In the genomic region with DNA sequence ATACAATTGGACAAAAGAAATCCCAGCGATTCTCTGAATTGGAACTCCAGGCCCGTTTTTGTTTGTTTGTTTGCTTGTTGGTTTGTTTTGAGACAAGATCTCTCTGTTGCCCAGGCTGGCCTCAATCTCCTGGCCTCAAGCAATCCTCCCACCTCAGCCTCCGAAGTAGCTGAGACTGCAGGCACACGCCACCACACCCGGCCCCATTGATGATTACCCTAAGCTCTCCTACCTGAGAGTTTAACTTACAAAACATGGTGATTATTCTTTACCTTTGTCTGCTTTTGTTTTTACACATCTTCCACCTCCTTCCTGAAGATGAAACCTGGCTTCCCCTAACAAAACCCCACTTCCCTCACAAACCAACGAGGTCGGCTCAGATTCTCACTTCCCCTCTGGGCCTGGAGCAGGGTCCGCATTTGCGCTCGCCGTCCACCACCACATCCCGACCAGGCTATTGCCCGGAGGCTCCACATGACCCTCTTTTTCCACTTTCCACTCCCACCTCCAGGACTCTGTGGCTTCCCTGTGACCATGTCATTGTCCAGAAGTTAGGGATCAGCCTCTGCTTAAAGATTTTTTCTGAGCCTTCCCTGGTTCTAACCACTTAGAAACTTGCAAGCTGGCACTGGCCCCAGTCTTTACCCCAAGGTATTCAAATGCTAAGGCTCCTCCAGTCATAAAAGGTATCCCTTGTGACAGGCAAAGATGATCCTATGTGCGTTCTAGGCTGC, we compare ENCODE assay signal across 1 cellular context.
TF ChIP-seq lines count a peak whose summit lies in the region.

No MANE protein-coding gene starts in this region.

TF ChIP-seq in GM12878, 131 proteins besides CTCF, POLR2A, EP300 and RAD21 (continued from another document and continues in another):
- TF ChIP-seq, protein P1, sequence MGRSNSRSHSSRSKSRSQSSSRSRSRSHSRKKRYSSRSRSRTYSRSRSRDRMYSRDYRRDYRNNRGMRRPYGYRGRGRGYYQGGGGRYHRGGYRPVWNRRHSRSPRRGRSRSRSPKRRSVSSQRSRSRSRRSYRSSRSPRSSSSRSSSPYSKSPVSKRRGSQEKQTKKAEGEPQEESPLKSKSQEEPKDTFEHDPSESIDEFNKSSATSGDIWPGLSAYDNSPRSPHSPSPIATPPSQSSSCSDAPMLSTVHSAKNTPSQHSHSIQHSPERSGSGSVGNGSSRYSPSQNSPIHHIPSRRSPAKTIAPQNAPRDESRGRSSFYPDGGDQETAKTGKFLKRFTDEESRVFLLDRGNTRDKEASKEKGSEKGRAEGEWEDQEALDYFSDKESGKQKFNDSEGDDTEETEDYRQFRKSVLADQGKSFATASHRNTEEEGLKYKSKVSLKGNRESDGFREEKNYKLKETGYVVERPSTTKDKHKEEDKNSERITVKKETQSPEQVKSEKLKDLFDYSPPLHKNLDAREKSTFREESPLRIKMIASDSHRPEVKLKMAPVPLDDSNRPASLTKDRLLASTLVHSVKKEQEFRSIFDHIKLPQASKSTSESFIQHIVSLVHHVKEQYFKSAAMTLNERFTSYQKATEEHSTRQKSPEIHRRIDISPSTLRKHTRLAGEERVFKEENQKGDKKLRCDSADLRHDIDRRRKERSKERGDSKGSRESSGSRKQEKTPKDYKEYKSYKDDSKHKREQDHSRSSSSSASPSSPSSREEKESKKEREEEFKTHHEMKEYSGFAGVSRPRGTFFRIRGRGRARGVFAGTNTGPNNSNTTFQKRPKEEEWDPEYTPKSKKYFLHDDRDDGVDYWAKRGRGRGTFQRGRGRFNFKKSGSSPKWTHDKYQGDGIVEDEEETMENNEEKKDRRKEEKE (IDR thresholded peaks at IDR 0.05): no peak
- TF ChIP-seq, protein P2, sequence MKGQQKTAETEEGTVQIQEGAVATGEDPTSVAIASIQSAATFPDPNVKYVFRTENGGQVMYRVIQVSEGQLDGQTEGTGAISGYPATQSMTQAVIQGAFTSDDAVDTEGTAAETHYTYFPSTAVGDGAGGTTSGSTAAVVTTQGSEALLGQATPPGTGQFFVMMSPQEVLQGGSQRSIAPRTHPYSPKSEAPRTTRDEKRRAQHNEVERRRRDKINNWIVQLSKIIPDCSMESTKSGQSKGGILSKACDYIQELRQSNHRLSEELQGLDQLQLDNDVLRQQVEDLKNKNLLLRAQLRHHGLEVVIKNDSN (IDR thresholded peaks at IDR 0.05; ENCODE audit: borderline replicate concordance, extremely low read length, insufficient read depth, low read depth, low read length): no peak
- TF ChIP-seq, protein P3, sequence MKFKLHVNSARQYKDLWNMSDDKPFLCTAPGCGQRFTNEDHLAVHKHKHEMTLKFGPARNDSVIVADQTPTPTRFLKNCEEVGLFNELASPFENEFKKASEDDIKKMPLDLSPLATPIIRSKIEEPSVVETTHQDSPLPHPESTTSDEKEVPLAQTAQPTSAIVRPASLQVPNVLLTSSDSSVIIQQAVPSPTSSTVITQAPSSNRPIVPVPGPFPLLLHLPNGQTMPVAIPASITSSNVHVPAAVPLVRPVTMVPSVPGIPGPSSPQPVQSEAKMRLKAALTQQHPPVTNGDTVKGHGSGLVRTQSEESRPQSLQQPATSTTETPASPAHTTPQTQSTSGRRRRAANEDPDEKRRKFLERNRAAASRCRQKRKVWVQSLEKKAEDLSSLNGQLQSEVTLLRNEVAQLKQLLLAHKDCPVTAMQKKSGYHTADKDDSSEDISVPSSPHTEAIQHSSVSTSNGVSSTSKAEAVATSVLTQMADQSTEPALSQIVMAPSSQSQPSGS (IDR thresholded peaks at IDR 0.05; ENCODE audit: low read length): no peak
- TF ChIP-seq SUZ12 (IDR thresholded peaks at IDR 0.05; ENCODE audit: unreplicated experiment): no peak
- TF ChIP-seq, protein P4, sequence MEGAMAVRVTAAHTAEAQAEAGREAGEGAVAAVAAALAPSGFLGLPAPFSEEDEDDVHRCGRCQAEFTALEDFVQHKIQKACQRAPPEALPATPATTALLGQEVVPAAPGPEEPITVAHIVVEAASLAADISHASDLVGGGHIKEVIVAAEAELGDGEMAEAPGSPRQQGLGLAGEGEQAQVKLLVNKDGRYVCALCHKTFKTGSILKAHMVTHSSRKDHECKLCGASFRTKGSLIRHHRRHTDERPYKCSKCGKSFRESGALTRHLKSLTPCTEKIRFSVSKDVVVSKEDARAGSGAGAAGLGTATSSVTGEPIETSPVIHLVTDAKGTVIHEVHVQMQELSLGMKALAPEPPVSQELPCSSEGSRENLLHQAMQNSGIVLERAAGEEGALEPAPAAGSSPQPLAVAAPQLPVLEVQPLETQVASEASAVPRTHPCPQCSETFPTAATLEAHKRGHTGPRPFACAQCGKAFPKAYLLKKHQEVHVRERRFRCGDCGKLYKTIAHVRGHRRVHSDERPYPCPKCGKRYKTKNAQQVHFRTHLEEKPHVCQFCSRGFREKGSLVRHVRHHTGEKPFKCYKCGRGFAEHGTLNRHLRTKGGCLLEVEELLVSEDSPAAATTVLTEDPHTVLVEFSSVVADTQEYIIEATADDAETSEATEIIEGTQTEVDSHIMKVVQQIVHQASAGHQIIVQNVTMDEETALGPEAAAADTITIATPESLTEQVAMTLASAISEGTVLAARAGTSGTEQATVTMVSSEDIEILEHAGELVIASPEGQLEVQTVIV (IDR thresholded peaks at IDR 0.05; ENCODE audit: borderline replicate concordance, partially characterized antibody): no peak
- TF ChIP-seq, protein P5, sequence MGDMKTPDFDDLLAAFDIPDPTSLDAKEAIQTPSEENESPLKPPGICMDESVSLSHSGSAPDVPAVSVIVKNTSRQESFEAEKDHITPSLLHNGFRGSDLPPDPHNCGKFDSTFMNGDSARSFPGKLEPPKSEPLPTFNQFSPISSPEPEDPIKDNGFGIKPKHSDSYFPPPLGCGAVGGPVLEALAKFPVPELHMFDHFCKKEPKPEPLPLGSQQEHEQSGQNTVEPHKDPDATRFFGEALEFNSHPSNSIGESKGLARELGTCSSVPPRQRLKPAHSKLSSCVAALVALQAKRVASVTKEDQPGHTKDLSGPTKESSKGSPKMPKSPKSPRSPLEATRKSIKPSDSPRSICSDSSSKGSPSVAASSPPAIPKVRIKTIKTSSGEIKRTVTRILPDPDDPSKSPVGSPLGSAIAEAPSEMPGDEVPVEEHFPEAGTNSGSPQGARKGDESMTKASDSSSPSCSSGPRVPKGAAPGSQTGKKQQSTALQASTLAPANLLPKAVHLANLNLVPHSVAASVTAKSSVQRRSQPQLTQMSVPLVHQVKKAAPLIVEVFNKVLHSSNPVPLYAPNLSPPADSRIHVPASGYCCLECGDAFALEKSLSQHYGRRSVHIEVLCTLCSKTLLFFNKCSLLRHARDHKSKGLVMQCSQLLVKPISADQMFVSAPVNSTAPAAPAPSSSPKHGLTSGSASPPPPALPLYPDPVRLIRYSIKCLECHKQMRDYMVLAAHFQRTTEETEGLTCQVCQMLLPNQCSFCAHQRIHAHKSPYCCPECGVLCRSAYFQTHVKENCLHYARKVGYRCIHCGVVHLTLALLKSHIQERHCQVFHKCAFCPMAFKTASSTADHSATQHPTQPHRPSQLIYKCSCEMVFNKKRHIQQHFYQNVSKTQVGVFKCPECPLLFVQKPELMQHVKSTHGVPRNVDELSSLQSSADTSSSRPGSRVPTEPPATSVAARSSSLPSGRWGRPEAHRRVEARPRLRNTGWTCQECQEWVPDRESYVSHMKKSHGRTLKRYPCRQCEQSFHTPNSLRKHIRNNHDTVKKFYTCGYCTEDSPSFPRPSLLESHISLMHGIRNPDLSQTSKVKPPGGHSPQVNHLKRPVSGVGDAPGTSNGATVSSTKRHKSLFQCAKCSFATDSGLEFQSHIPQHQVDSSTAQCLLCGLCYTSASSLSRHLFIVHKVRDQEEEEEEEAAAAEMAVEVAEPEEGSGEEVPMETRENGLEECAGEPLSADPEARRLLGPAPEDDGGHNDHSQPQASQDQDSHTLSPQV (IDR thresholded peaks at IDR 0.05): no peak
- no peak for TF ChIP-seq CBX5 (IDR thresholded peaks at IDR 0.05; ENCODE audit: low read depth)
- TF ChIP-seq IRF4 (IDR thresholded peaks at IDR 0.05; ENCODE audit: low read depth, low read length): peak; percentile 60
- no peak for TF ChIP-seq EGR1 (IDR thresholded peaks at IDR 0.05; ENCODE audit: borderline replicate concordance in 1 of 2, low read depth in 2 of 2, low read length in 2 of 2)
- peak; percentile 51 for TF ChIP-seq ATF7 (IDR thresholded peaks at IDR 0.05; ENCODE audit: low read depth)
- no peak for TF ChIP-seq NR2C2 (IDR thresholded peaks at IDR 0.05; ENCODE audit: borderline replicate concordance, control insufficient read depth, insufficient read length, low read depth)
- TF ChIP-seq SPI1 (IDR thresholded peaks at IDR 0.05; ENCODE audit: borderline replicate concordance, insufficient read depth, low read depth, low read length): peak; percentile 98
- no peak for TF ChIP-seq ZNF384 (IDR thresholded peaks at IDR 0.05; ENCODE audit: borderline replicate concordance, low read depth, low read length)
- 0 out of 2 replicates have a peak, but pooled peaks have one; percentile 22 for TF ChIP-seq CREB1 (IDR thresholded peaks at IDR 0.05; ENCODE audit: low read depth)
- 0 out of 3 replicates have a peak, but pooled peaks have one; percentile 24 for TF ChIP-seq POU2F2 (IDR thresholded peaks at IDR 0.05; ENCODE audit: borderline replicate concordance, low read depth, low read length)
- TF ChIP-seq, protein P6, sequence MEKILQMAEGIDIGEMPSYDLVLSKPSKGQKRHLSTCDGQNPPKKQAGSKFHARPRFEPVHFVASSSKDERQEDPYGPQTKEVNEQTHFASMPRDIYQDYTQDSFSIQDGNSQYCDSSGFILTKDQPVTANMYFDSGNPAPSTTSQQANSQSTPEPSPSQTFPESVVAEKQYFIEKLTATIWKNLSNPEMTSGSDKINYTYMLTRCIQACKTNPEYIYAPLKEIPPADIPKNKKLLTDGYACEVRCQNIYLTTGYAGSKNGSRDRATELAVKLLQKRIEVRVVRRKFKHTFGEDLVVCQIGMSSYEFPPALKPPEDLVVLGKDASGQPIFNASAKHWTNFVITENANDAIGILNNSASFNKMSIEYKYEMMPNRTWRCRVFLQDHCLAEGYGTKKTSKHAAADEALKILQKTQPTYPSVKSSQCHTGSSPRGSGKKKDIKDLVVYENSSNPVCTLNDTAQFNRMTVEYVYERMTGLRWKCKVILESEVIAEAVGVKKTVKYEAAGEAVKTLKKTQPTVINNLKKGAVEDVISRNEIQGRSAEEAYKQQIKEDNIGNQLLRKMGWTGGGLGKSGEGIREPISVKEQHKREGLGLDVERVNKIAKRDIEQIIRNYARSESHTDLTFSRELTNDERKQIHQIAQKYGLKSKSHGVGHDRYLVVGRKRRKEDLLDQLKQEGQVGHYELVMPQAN (conservative IDR thresholded peaks at IDR 0.05): peak; percentile 31; the same call in 1 of the 2 replicates
- TF ChIP-seq NR2C1 (IDR thresholded peaks at IDR 0.05): no peak
- TF ChIP-seq CBX3 (IDR thresholded peaks at IDR 0.05; ENCODE audit: borderline replicate concordance, low read depth): no peak
- peak; percentile 97 for TF ChIP-seq IKZF1 (conservative IDR thresholded peaks at IDR 0.05)
- no peak for TF ChIP-seq GABPA (IDR thresholded peaks at IDR 0.05; ENCODE audit: low read depth)
- TF ChIP-seq KDM1A (IDR thresholded peaks at IDR 0.05; ENCODE audit: borderline replicate concordance): no peak
- TF ChIP-seq MYB (IDR thresholded peaks at IDR 0.05; ENCODE audit: borderline replicate concordance, low read depth, low read length): no peak
- TF ChIP-seq CREM (IDR thresholded peaks at IDR 0.05; ENCODE audit: low read depth): peak; percentile 38; the same call in 1 of the 2 replicates
- TF ChIP-seq KAT2A (conservative IDR thresholded peaks at IDR 0.05; ENCODE audit: control insufficient read depth, low read depth, low read length): no peak
- no peak for TF ChIP-seq RAD51 (IDR thresholded peaks at IDR 0.05)
- no peak for TF ChIP-seq RB1 (IDR thresholded peaks at IDR 0.05; ENCODE audit: borderline replicate concordance)
- no peak for TF ChIP-seq LARP7 (IDR thresholded peaks at IDR 0.05)
- TF ChIP-seq POLR2AphosphoS2 (IDR thresholded peaks at IDR 0.05; ENCODE audit: low read depth, low read length): no peak
- TF ChIP-seq CBFB (IDR thresholded peaks at IDR 0.05; ENCODE audit: low read depth): no peak
- TF ChIP-seq EED (IDR thresholded peaks at IDR 0.05; ENCODE audit: low read depth): peak; percentile 90
- no peak for TF ChIP-seq RFX5 (IDR thresholded peaks at IDR 0.05; ENCODE audit: low read depth, low read length)
- TF ChIP-seq NRF1 (conservative IDR thresholded peaks at IDR 0.05; ENCODE audit: low read depth, low read length): no peak
- TF ChIP-seq RUNX3 (IDR thresholded peaks at IDR 0.05; ENCODE audit: low read length): peak; percentile 88
- TF ChIP-seq BHLHE40 (IDR thresholded peaks at IDR 0.05; ENCODE audit: borderline replicate concordance in 1 of 2, low read depth in 2 of 2, low read length in 1 of 2): peak; percentile 22 to 27; a peak in 1 of 4 replicates
- peak; percentile 47; the same call in 1 of the 2 replicates for TF ChIP-seq NFIC (IDR thresholded peaks at IDR 0.05; ENCODE audit: low read depth, low read length)
- peak; percentile 37 for TF ChIP-seq MEF2B (IDR thresholded peaks at IDR 0.05; ENCODE audit: partially characterized antibody, poor library complexity, severe bottlenecking)
- TF ChIP-seq KLF5 (IDR thresholded peaks at IDR 0.05; ENCODE audit: partially characterized antibody): peak; percentile 20
- TF ChIP-seq NFXL1 (IDR thresholded peaks at IDR 0.05; ENCODE audit: borderline replicate concordance): no peak
- TF ChIP-seq MTA3 (IDR thresholded peaks at IDR 0.05; ENCODE audit: borderline replicate concordance, low read length): no peak
- no peak for TF ChIP-seq FOS (IDR thresholded peaks at IDR 0.05; ENCODE audit: borderline replicate concordance, extremely low read depth, insufficient read length)
- TF ChIP-seq ESRRA (IDR thresholded peaks at IDR 0.05; ENCODE audit: low read length): no peak
- TF ChIP-seq MXI1 (IDR thresholded peaks at IDR 0.05; ENCODE audit: low read depth, low read length): peak; percentile 67; the same call in 1 of the 2 replicates
- TF ChIP-seq, protein P7, sequence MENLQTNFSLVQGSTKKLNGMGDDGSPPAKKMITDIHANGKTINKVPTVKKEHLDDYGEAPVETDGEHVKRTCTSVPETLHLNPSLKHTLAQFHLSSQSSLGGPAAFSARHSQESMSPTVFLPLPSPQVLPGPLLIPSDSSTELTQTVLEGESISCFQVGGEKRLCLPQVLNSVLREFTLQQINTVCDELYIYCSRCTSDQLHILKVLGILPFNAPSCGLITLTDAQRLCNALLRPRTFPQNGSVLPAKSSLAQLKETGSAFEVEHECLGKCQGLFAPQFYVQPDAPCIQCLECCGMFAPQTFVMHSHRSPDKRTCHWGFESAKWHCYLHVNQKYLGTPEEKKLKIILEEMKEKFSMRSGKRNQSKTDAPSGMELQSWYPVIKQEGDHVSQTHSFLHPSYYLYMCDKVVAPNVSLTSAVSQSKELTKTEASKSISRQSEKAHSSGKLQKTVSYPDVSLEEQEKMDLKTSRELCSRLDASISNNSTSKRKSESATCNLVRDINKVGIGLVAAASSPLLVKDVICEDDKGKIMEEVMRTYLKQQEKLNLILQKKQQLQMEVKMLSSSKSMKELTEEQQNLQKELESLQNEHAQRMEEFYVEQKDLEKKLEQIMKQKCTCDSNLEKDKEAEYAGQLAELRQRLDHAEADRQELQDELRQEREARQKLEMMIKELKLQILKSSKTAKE (IDR thresholded peaks at IDR 0.05; ENCODE audit: low read depth, poor library complexity, severe bottlenecking): peak; percentile 73
